In genomic region chr10:43218206-43218950, GRCh38 we compare ENCODE assay signal across 18 cellular contexts. TPM values are rescaled to one million over a fixed set of nuclear protein-coding genes. Genes with fewer than 3 reads are reported as not detected.
DNase-seq lines count a peak whose midpoint lies in the region; ATAC-seq and TF ChIP-seq lines count a peak whose summit lies in the region.
"Had no signal": no experiment of that assay in that cellular context is flagged by ENCODE, and none has a peak within 500 bp of the region (broad histone marks: within the 10 kb centered on the region; RNA-seq: fewer than 3 reads in every experiment).

No MANE protein-coding gene starts in this region.

- 86 to 100% methylated on average over 2 to 18 of the region's 18 CpGs for WGBS in transverse colon (ENCODE audit: low coverage in 1 of 2), 2 donors

- intact Hi-C loops in transverse colon (cut with DNase I; ENCODE audit: low total_unique reads), result no loop called here

- H3K27me3 ChIP-seq in transverse colon, result peaks cover 3% of the 10 kb centered on the region
- H3K27me3 ChIP-seq: ascending aorta, ovary had no signal

- H3K4me1 ChIP-seq in transverse colon, result no peaks in the 10 kb centered on the region
- H3K4me1 ChIP-seq: ascending aorta had no signal

- in situ Hi-C loops in SK-MEL-5 (cut with HindIII; ENCODE audit: low pct_unique_long_range_greater_than_20kb, low sequenced_read_pairs) (no loop called here), transverse colon (cut with MboI; ENCODE audit: low pct_ligation_motif_present in 1 of 4, low pct_unique_long_range_greater_than_20kb in 1 of 4, low sequenced_read_pairs in 3 of 4) (no loop called here)

- DNase-seq in AG20443 (ENCODE audit: low spot score) (peak; percentile 75), SK-MEL-5 (ENCODE audit: low read depth, low spot score) (peak; percentile 27), fibroblast of the aortic adventitia (ENCODE audit: low read depth) (peak; percentile 4), occipital lobe (lab: John Stamatoyannopoulos, UW) (peak; percentile 56), transverse colon (no peak)
- no peak for DNase-seq in activated T-cell treated with anti-CD3 and anti-CD28 coated beads, Interleukin-2, amount 50 U/mL, for 48 hours
- DNase-seq: activated CD4-positive, alpha-beta T cell treated with anti-CD3 and anti-CD28 coated beads for 4 hours; activated T-cell treated with anti-CD3 and anti-CD28 coated beads, Interleukin-2, amount 50 U/mL, for 4 hours; DMS53; MM.1S; ovary; stimulated activated CD4-positive, alpha-beta T cell treated with anti-CD3 and anti-CD28 coated beads, Interleukin-2, amount 100 ng/mL, for 48 hours had no signal

- no peak for ATAC-seq in GM21825 (IDR thresholded peaks at IDR 0.05; ENCODE audit: unreplicated experiment)
- no peak for ATAC-seq in HG02623 (IDR thresholded peaks at IDR 0.05; ENCODE audit: unreplicated experiment)
- ATAC-seq: activated T-cell treated with anti-CD3 and anti-CD28 coated beads, Interleukin-2, amount 50 U/mL, for 4 hours; stimulated activated memory B cell treated with anti-CD40 and anti-IgM and Interleukin-4, amounts not matched to agents 10 μg/mL and 1 μg/mL and 100 μg/mL, for 72 hours had no signal

- TF ChIP-seq EP300 in transverse colon (IDR thresholded peaks at IDR 0.05; ENCODE audit: low read depth), result no peak

- H3K4me3 ChIP-seq in fibroblast of the aortic adventitia (ENCODE audit: low read depth, low read length) (no peak overlapping the region), transverse colon (no peak overlapping the region)
- H3K4me3 ChIP-seq: ascending aorta, heart right ventricle, lung, ovary had no signal

- no peaks in the 10 kb centered on the region for H3K9me3 ChIP-seq in transverse colon
- H3K9me3 ChIP-seq: ascending aorta, heart right ventricle, ovary had no signal

- no peak for TF ChIP-seq CTCF in fibroblast of the aortic adventitia (IDR thresholded peaks at IDR 0.05; ENCODE audit: insufficient read depth, low read length)
- TF ChIP-seq CTCF in transverse colon (IDR thresholded peaks at IDR 0.05), result no peak

- H3K36me3 ChIP-seq in transverse colon, result no peaks in the 10 kb centered on the region
- H3K36me3 ChIP-seq: ascending aorta, heart right ventricle, ovary had no signal

- TF ChIP-seq POLR2A in transverse colon (IDR thresholded peaks at IDR 0.05), result no peak

- H3K27ac ChIP-seq in transverse colon, result no peak overlapping the region
- H3K27ac ChIP-seq: ascending aorta, heart right ventricle, ovary had no signal

RNA-seq across cellular contexts. Expression of gene RASGEF1A, which starts 48.5 kb away (rescaled TPM):
- 4.2 and 4.4 TPM in 2 replicates for total RNA-seq in SK-MEL-5 (2014; rRNA removed; shearing (Covaris generic))
- polyA plus RNA-seq in SK-MEL-5 (2015; cell fraction: cytosol; rRNA removed), result 6.9 and 7.3 TPM in 2 replicates
- polyA plus RNA-seq in SK-MEL-5 (2015; cell fraction: nucleus; rRNA removed), result 3.6 and 6.2 TPM in 2 replicates
- total RNA-seq in fibroblast of the aortic adventitia (ENCODE audit: low replicate concordance), result 0.54 and 0.82 TPM in 2 replicates
- 9.7 TPM for total RNA-seq in occipital lobe
- 1 to 10 TPM in 1 of 4 donors, under 1 TPM in 1, not detected in 2; 0.41 to 2.5 TPM for total RNA-seq in transverse colon
- total RNA-seq: ascending aorta had no signal

Comparison
In these comparisons a context has a peak if more than half of its experiments do, and no peak if none do; other contexts are left out.
1. DNase-seq: peak in AG20443 (single experiment), SK-MEL-5 (single experiment), fibroblast of the aortic adventitia (single experiment) and occipital lobe (single experiment); none in transverse colon (single experiment) and activated T-cell treated with anti-CD3 and anti-CD28 coated beads, Interleukin-2, amount 50 U/mL, for 48 hours (0 of 2).